8 cellular contexts compared by ENCODE assay signal in the genomic region with DNA sequence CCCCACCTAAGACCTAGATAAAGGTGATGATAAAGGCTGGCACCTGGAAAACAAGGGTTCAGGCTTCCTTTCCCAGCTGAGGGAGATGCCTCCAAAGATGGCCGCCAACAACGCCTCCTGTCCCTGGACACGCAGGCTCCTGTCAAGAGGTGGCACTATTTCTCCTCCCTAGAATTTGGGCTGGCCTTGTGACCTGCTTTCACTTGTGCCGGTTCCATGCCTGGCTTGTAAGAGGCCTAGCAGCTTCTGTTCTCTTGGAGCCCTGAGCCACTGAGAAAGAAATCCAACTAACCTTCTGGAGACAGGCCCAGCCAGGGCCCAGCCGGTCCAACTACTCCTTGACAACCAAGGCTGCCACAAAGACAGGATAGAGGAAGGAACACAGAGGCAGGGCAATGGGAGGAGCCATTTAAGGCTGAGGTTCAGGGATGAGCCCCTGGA.
DNase-seq lines count a peak whose midpoint lies in the region; ATAC-seq and TF ChIP-seq lines count a peak whose summit lies in the region.

No MANE protein-coding gene starts in this region.

- no peak overlapping the region for H3K4me3 ChIP-seq in A673 (ENCODE audit: low read depth, low read length, poor library complexity, severe bottlenecking)
- H3K4me3 ChIP-seq in NT2/D1 (ENCODE audit: insufficient read length, low read depth) = no peak overlapping the region
- H3K4me3 ChIP-seq in fibroblast of the aortic adventitia (ENCODE audit: low read depth, low read length) = no peak overlapping the region
- no peak overlapping the region for H3K4me3 ChIP-seq in neural progenitor cell
- no peak overlapping the region for H3K4me3 ChIP-seq in thyroid gland (replicated peaks in 1 of 3)

- intact Hi-C loops in A673 (cut with micrococcal nuclease; ENCODE audit: unreplicated experiment) (loop anchor here (5.0 kb wide), 2 partner anchors 139 to 194 kb away; no protein-coding TSS in a partner anchor), thyroid gland (cut with DNase I) (no loop called here)

- peak; percentile 90 to 93 for ATAC-seq in activated T-cell treated with anti-CD3 and anti-CD28 coated beads, Interleukin-2, amount 50 U/mL, for 72 hours (replicated peaks in 1 of 2)
- ATAC-seq in GM21447 (IDR thresholded peaks at IDR 0.05; ENCODE audit: unreplicated experiment) = no peak

- H2AFZ ChIP-seq in neural progenitor cell (replicated peaks) = peak overlapping the region; percentile 30

- H3K9me3 ChIP-seq in A673 (ENCODE audit: low read depth, low read length, poor library complexity, severe bottlenecking) (no peaks in the 10 kb centered on the region), NT2/D1 (ENCODE audit: insufficient read depth, low read length) (no peaks in the 10 kb centered on the region), neural progenitor cell (ENCODE audit: low read depth) (no peaks in the 10 kb centered on the region), thyroid gland (no peaks in the 10 kb centered on the region)

- H3F3A ChIP-seq in neural progenitor cell (ENCODE audit: low read depth) = no peaks in the 10 kb centered on the region

- no peaks in the 10 kb centered on the region for H3K36me3 ChIP-seq in A673 (ENCODE audit: insufficient read depth, low read length, poor library complexity, severe bottlenecking)
- no peaks in the 10 kb centered on the region for H3K36me3 ChIP-seq in NT2/D1 (ENCODE audit: insufficient read depth, insufficient read length, low read length)
- H3K36me3 ChIP-seq in neural progenitor cell = no peaks in the 10 kb centered on the region
- H3K36me3 ChIP-seq in thyroid gland = no peaks in the 10 kb centered on the region

- no peaks in the 10 kb centered on the region for H3K9me3 Mint-ChIP-seq in activated T-cell treated with anti-CD3 and anti-CD28 coated beads, Interleukin-2, amount 50 U/mL, for 72 hours
- no peaks in the 10 kb centered on the region for H3K9me3 Mint-ChIP-seq in neural progenitor cell

- H4K20me1 ChIP-seq in neural progenitor cell (ENCODE audit: low read depth) = no peaks in the 10 kb centered on the region

- TF ChIP-seq CTCF in A673 (conservative IDR thresholded peaks at IDR 0.05; ENCODE audit: low read depth, low read length) = peak; percentile 70
- TF ChIP-seq CTCF in fibroblast of the aortic adventitia (IDR thresholded peaks at IDR 0.05; ENCODE audit: insufficient read depth, low read length) = peak; percentile 55
- peak; percentile 60 for TF ChIP-seq CTCF in neural progenitor cell (IDR thresholded peaks at IDR 0.05)
- peak in 4 of 6 experiments; percentile 45 to 77 (median 63) for TF ChIP-seq CTCF in thyroid gland (IDR thresholded peaks at IDR 0.05)

- DNase-seq in A673 (ENCODE audit: low spot score) = peak; percentile 80
- DNase-seq in GM19238 (ENCODE audit: insufficient read length, low spot score) = peak; percentile 37
- DNase-seq in NT2/D1 (ENCODE audit: low read depth, low spot score) = peak; percentile 38
- DNase-seq in activated T-cell treated with anti-CD3 and anti-CD28 coated beads, Interleukin-2, amount 50 U/mL, for 72 hours = peak; percentile 61 to 68
- DNase-seq in fibroblast of the aortic adventitia (ENCODE audit: low read depth) = peak; percentile 79
- DNase-seq in neural progenitor cell (ENCODE audit: low spot score) = peak; percentile 71
- DNase-seq in thyroid gland = peak; percentile 82 to 83

- no peaks in the 10 kb centered on the region for H3K36me3 Mint-ChIP-seq in activated T-cell treated with anti-CD3 and anti-CD28 coated beads, Interleukin-2, amount 50 U/mL, for 72 hours (ENCODE audit: insufficient read depth in 2 of 2)
- no peaks in the 10 kb centered on the region for H3K36me3 Mint-ChIP-seq in neural progenitor cell

- H3K9ac ChIP-seq in NT2/D1 (ENCODE audit: insufficient read length, low read depth) (no peak overlapping the region), neural progenitor cell (no peak overlapping the region)

- CTCF ChIA-PET in A673 (lab: Charles Lee) = interaction anchor here (0.7 kb wide), 1 partner anchor 163 kb away, joined by 3 read pairs; no protein-coding TSS in a partner anchor

- H3K27me3 ChIP-seq in A673 (replicated peaks; ENCODE audit: insufficient read depth, low read depth, low read length, poor library complexity) = no peaks in the 10 kb centered on the region
- H3K27me3 ChIP-seq in NT2/D1 (ENCODE audit: insufficient read depth, insufficient read length) = peaks cover 7% of the 10 kb centered on the region
- no peaks in the 10 kb centered on the region for H3K27me3 ChIP-seq in neural progenitor cell
- no peaks in the 10 kb centered on the region for H3K27me3 ChIP-seq in thyroid gland

- no peak overlapping the region for H3K4me3 Mint-ChIP-seq in activated T-cell treated with anti-CD3 and anti-CD28 coated beads, Interleukin-2, amount 50 U/mL, for 72 hours
- no peak overlapping the region for H3K4me3 Mint-ChIP-seq in neural progenitor cell

- peaks cover 1% of the 10 kb centered on the region for H3K4me1 Mint-ChIP-seq in activated T-cell treated with anti-CD3 and anti-CD28 coated beads, Interleukin-2, amount 50 U/mL, for 72 hours (ENCODE audit: low read depth)
- H3K4me1 Mint-ChIP-seq in neural progenitor cell = peaks cover 8% of the 10 kb centered on the region

- WGBS in thyroid gland, 2 donors = 60 to 62% methylated on average over 5 of the region's 5 CpGs

- H3K27me3 Mint-ChIP-seq in activated T-cell treated with anti-CD3 and anti-CD28 coated beads, Interleukin-2, amount 50 U/mL, for 72 hours (ENCODE audit: low read depth) = no peaks in the 10 kb centered on the region
- peaks cover 7% of the 10 kb centered on the region for H3K27me3 Mint-ChIP-seq in neural progenitor cell (ENCODE audit: insufficient read depth, low read depth)

- no peak overlapping the region for H3K27ac Mint-ChIP-seq in activated T-cell treated with anti-CD3 and anti-CD28 coated beads, Interleukin-2, amount 50 U/mL, for 72 hours
- H3K27ac Mint-ChIP-seq in neural progenitor cell = peak overlapping the region; percentile 62

- BruUV-seq in A673 (replicated peaks; lab: Mats Ljungman, UMichigan) = no TSS peak

- no peaks in the 10 kb centered on the region for H3K79me2 ChIP-seq in neural progenitor cell (ENCODE audit: low read depth)

- H3K4me2 ChIP-seq in neural progenitor cell = no peak overlapping the region

- H3K4me1 ChIP-seq in A673 (ENCODE audit: insufficient read depth, low read length, poor library complexity, severe bottlenecking) = no peaks in the 10 kb centered on the region
- H3K4me1 ChIP-seq in NT2/D1 (ENCODE audit: insufficient read depth, insufficient read length) = peaks cover 2% of the 10 kb centered on the region
- no peaks in the 10 kb centered on the region for H3K4me1 ChIP-seq in neural progenitor cell
- peaks cover 16 to 19% of the 10 kb centered on the region in 2 donors for H3K4me1 ChIP-seq in thyroid gland

- POLR2A ChIA-PET in A673 (lab: Charles Lee; ENCODE audit: low non-redundant PET) = no interaction called here

- H3K27ac ChIP-seq in A673 (ENCODE audit: low read depth, low read length, poor library complexity, severe bottlenecking) (no peak overlapping the region), neural progenitor cell (no peak overlapping the region), thyroid gland (peak overlapping the region; percentile 50 to 79 (median 68))

- no peak for TF ChIP-seq POLR2A in thyroid gland (IDR thresholded peaks at IDR 0.05)

Comparison
In these comparisons a context has a peak if more than half of its experiments do, and no peak if none do; other contexts are left out.
1. H3K27ac ChIP-seq: peak in thyroid gland (3 of 3); none in A673 (single experiment) and neural progenitor cell (single experiment).
2. Peak in every context shown above with its lines, with median percentiles within 50 percentile points of each other: DNase-seq and CTCF ChIP-seq.